10 cellular contexts compared by ENCODE assay signal in the genomic region with DNA sequence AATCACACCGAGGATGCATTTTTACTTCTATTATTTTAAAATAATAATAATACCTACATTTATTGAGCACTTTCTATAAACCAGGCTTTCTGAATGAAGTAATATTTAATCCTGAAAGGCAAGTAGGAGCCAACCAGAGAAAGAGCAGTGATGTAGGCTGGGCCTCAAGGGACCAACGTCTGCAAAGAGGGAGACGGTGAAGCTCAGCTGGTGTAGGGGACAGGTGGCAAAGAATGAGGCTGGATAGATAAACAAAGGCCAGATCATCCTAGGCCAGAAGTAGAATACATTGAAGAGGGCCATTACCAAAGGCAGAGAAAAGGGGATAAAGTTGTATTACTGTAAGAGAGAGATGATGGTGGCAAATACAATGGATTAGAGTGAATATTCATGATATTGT. TPM values are rescaled to one million over a fixed set of nuclear protein-coding genes. Genes with fewer than 3 reads are reported as not detected.
A peak's percentile ranks its signal among the peaks of the same experiment; 100 is the strongest.
DNase-seq lines count a peak whose midpoint lies in the region; ATAC-seq, FAIRE-seq and TF ChIP-seq lines count a peak whose summit lies in the region.
"Had no signal": no experiment of that assay in that cellular context is flagged by ENCODE, and none has a peak within 500 bp of the region (broad histone marks: within the 10 kb centered on the region; RNA-seq: fewer than 3 reads in every experiment).

No MANE protein-coding gene starts in this region.

- no peak for TF ChIP-seq CTCF in CD14-positive monocyte (IDR thresholded peaks at IDR 0.05)
- TF ChIP-seq CTCF in LNCaP clone FGC (IDR thresholded peaks at IDR 0.05; ENCODE audit: control insufficient read depth, extremely low read depth, insufficient read depth), result no peak
- TF ChIP-seq CTCF in bronchial epithelial cell (IDR thresholded peaks at IDR 0.05; ENCODE audit: insufficient read depth, low read length, severe bottlenecking), result no peak
- TF ChIP-seq CTCF in nephron progenitor cell (IDR thresholded peaks at IDR 0.05), result no peak

- FAIRE-seq in bronchial epithelial cell (lab: Jason Lieb, UNC) (no peak), frontal cortex (lab: Jason Lieb, UNC) (no peak)
- FAIRE-seq: GM12891 had no signal

- H3K4me1 Mint-ChIP-seq in CD14-positive monocyte, result peaks cover 55% of the 10 kb centered on the region
- peaks cover 13% of the 10 kb centered on the region for H3K4me1 Mint-ChIP-seq in nephron progenitor cell

- DNase-seq in CD14-positive monocyte (ENCODE audit: low spot score) (no peak), LNCaP clone FGC (ENCODE audit: low read depth) (no peak), bronchial epithelial cell (ENCODE audit: low read depth) (no peak), nephron progenitor cell (no peak), ACHN (no peak), frontal cortex (ENCODE audit: low spot score in 2 of 2) (no peak), NCI-H2196 treated with DMSO at 0.1 percent for 48 hours (lab: John Stamatoyannopoulos, UW; ENCODE audit: unreplicated experiment) (no peak)
- DNase-seq: NCI-H2081 treated with DMSO at 0.1 percent for 48 hours had no signal

- H3K27me3 Mint-ChIP-seq in CD14-positive monocyte (ENCODE audit: low read depth in 3 of 3), result peaks cover 0 to 2% (median 0%) of the 10 kb centered on the region in 3 donors
- H3K27me3 Mint-ChIP-seq in nephron progenitor cell (ENCODE audit: low read depth, poor library complexity), result no peaks in the 10 kb centered on the region

- no peaks in the 10 kb centered on the region for H3K36me3 ChIP-seq in bronchial epithelial cell (ENCODE audit: control insufficient read depth, insufficient read depth, low read length)

- in situ Hi-C loops in ACHN (cut with HindIII; ENCODE audit: low pct_ligation_motif_present, low pct_unique_long_range_greater_than_20kb, low sequenced_read_pairs), result no loop called here

- peak overlapping the region; percentile 76 for H3K4me3 ChIP-seq in LNCaP clone FGC (ENCODE audit: low read depth, low read length)
- H3K4me3 ChIP-seq in bronchial epithelial cell (ENCODE audit: low read depth, low read length), result peak overlapping the region; percentile 74

- H3K36me3 Mint-ChIP-seq in CD14-positive monocyte, result peaks cover 18 to 19% of the 10 kb centered on the region in 2 donors
- peaks cover 42% of the 10 kb centered on the region for H3K36me3 Mint-ChIP-seq in nephron progenitor cell (ENCODE audit: low read depth)

- H3K9me3 Mint-ChIP-seq in CD14-positive monocyte, result peaks cover 2 to 7% (median 4%) of the 10 kb centered on the region in 7 donors
- H3K9me3 Mint-ChIP-seq in nephron progenitor cell, result peaks cover 79% of the 10 kb centered on the region

- intact Hi-C loops in CD14-positive monocyte (cut with micrococcal nuclease), result no loop called here

- peak overlapping the region; percentile 90 to 97 for H3K4me3 Mint-ChIP-seq in CD14-positive monocyte
- H3K4me3 Mint-ChIP-seq in nephron progenitor cell, result peak overlapping the region; percentile 86

- ATAC-seq in GM21528 (IDR thresholded peaks at IDR 0.05; ENCODE audit: low FRiP score, unreplicated experiment), result no peak

- H3K27ac Mint-ChIP-seq in CD14-positive monocyte, result peak overlapping the region; percentile 99 to 100 (median 99)
- H3K27ac Mint-ChIP-seq in nephron progenitor cell, result no peak overlapping the region

- no peaks in the 10 kb centered on the region for H3K27me3 ChIP-seq in bronchial epithelial cell (ENCODE audit: control insufficient read depth, insufficient read depth, low read length)

RNA-seq across cellular contexts. Expression of a gene that starts 0.8 kb away (rescaled TPM):
- 100 to 1,000 TPM; 694 to 823 TPM for polyA plus RNA-seq in CD14-positive monocyte
- total RNA-seq in bronchial epithelial cell (29.4 and 29.5 TPM in 2 replicates), frontal cortex (35.1 TPM)

RNA-seq across cellular contexts. Expression of a gene that starts 18.4 kb away (rescaled TPM):
- polyA plus RNA-seq in CD14-positive monocyte, result 10 to 100 TPM; 56.9 to 59.7 TPM
- total RNA-seq in bronchial epithelial cell (1.0 and 1.6 TPM in 2 replicates), frontal cortex (4.1 TPM)

RNA-seq across cellular contexts. Expression of a gene that starts 40.1 kb away (rescaled TPM):
- polyA plus RNA-seq in CD14-positive monocyte, result 10 to 100 TPM; 33.4 to 44.0 TPM
- 6.1 and 6.5 TPM in 2 replicates for total RNA-seq in bronchial epithelial cell
- 10.2 TPM for total RNA-seq in frontal cortex
